Comparison of ENCODE assay signal across 13 cellular contexts in the genomic region with DNA sequence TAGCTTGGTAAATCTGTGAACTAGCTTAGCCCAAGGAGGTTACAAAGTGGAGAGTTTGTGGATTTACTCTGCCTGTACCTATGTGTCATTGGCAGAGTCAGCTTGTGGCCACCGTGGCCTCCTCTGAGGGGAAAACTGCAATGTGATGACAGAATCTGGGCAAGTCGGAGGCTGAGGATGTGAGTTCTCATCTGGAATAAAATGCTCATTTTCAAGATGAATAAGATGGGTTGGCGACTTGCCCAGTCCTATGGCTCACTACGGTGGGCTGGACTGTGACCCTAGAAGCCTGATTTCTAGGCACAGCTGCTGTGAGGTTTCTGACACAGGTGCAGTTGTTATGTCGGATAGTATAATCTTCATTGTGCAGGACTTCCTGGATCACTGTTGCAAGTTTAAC.
A peak's percentile ranks its signal among the peaks of the same experiment; 100 is the strongest.
DNase-seq lines count a peak whose midpoint lies in the region; ATAC-seq and TF ChIP-seq lines count a peak whose summit lies in the region.
"Had no signal": no experiment of that assay in that cellular context is flagged by ENCODE, and none has a peak within 500 bp of the region (broad histone marks: within the 10 kb centered on the region; RNA-seq: fewer than 3 reads in every experiment).

No MANE protein-coding gene starts in this region.

- H3K4me1 Mint-ChIP-seq in immature natural killer cell, result no peaks in the 10 kb centered on the region

- no peak for TF ChIP-seq CTCF in GM13977 (IDR thresholded peaks at IDR 0.05; ENCODE audit: extremely low read depth, insufficient read depth, missing control alignments)

- H3K36me3 Mint-ChIP-seq in immature natural killer cell, result no peaks in the 10 kb centered on the region

- in situ Hi-C loops in GM13977 (cut with MboI; ENCODE audit: low pct_unique_long_range_greater_than_20kb, low sequenced_read_pairs, unreplicated experiment), result no loop called here

- peak; percentile 76 for DNase-seq in activated CD4-positive, alpha-beta T cell treated with anti-CD3 and anti-CD28 coated beads for 48 hours
- DNase-seq in activated CD4-positive, alpha-beta T cell treated with anti-CD3 and anti-CD28 coated beads for 4 hours, result no peak
- peak; percentile 30 for DNase-seq in fibroblast of peridontal ligament (ENCODE audit: extremely low read depth)
- peak; percentile 32 to 50 for DNase-seq in stimulated activated CD8-positive, alpha-beta memory T cell treated with anti-CD3 and anti-CD28 coated beads, Interleukin-2, amount 100 ng/mL, for 48 hours (ENCODE audit: low read depth in 2 of 2)
- DNase-seq in NCI-H69 (lab: John Stamatoyannopoulos, UW), result no peak
- DNase-seq in immature natural killer cell, result no peak
- no peak for DNase-seq in GM13977 (ENCODE audit: low spot score)
- DNase-seq: ACHN, cerebellar nuclear complex, GDM1, NCI-H510A treated with DMSO at 0.1 percent for 48 hours had no signal

- ATAC-seq in SK-N-SH treated with all-trans-retinoic acid at 6 μM for 48 hours, result peak; percentile 26
- ATAC-seq: HCT116 had no signal

- H3K27ac Mint-ChIP-seq in immature natural killer cell, result no peak overlapping the region

- peaks cover 4 to 7% (median 7%) of the 10 kb centered on the region in 3 donors for H3K27me3 Mint-ChIP-seq in immature natural killer cell (ENCODE audit: low read depth in 3 of 3)

- no peak overlapping the region for H3K4me3 Mint-ChIP-seq in immature natural killer cell

- H3K9me3 Mint-ChIP-seq in immature natural killer cell, result peaks cover 0 to 3% (median 0%) of the 10 kb centered on the region in 6 donors

TF ChIP-seq in SK-N-SH treated with all-trans-retinoic acid at 6 μM for 48 hours, 23 proteins besides CTCF, POLR2A, EP300 and RAD21:
- TF ChIP-seq, protein P1, sequence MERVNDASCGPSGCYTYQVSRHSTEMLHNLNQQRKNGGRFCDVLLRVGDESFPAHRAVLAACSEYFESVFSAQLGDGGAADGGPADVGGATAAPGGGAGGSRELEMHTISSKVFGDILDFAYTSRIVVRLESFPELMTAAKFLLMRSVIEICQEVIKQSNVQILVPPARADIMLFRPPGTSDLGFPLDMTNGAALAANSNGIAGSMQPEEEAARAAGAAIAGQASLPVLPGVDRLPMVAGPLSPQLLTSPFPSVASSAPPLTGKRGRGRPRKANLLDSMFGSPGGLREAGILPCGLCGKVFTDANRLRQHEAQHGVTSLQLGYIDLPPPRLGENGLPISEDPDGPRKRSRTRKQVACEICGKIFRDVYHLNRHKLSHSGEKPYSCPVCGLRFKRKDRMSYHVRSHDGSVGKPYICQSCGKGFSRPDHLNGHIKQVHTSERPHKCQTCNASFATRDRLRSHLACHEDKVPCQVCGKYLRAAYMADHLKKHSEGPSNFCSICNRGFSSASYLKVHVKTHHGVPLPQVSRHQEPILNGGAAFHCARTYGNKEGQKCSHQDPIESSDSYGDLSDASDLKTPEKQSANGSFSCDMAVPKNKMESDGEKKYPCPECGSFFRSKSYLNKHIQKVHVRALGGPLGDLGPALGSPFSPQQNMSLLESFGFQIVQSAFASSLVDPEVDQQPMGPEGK (CRISPR knock-in tag; IDR thresholded peaks at IDR 0.05; ENCODE audit: borderline replicate concordance), result no peak
- no peak for TF ChIP-seq ZFP3 (CRISPR knock-in tag; IDR thresholded peaks at IDR 0.05)
- TF ChIP-seq ZNF70 (CRISPR knock-in tag; IDR thresholded peaks at IDR 0.05), result no peak
- no peak for TF ChIP-seq PPARA (CRISPR knock-in tag; IDR thresholded peaks at IDR 0.05; ENCODE audit: borderline replicate concordance)
- no peak for TF ChIP-seq ZC3H10 (CRISPR knock-in tag; IDR thresholded peaks at IDR 0.05)
- TF ChIP-seq ZNF8 (CRISPR knock-in tag; IDR thresholded peaks at IDR 0.05), result no peak
- TF ChIP-seq POU6F1 (CRISPR knock-in tag; IDR thresholded peaks at IDR 0.05; ENCODE audit: borderline replicate concordance, low read depth), result no peak
- no peak for TF ChIP-seq ARNTL (CRISPR knock-in tag; IDR thresholded peaks at IDR 0.05; ENCODE audit: borderline replicate concordance, low read depth)
- no peak for TF ChIP-seq ISL1 (CRISPR knock-in tag; IDR thresholded peaks at IDR 0.05)
- TF ChIP-seq ZFP30 (CRISPR knock-in tag; IDR thresholded peaks at IDR 0.05), result no peak
- TF ChIP-seq CSRNP3 (CRISPR knock-in tag; IDR thresholded peaks at IDR 0.05), result no peak
- TF ChIP-seq RARB (CRISPR knock-in tag; IDR thresholded peaks at IDR 0.05), result no peak
- TF ChIP-seq, protein P2, sequence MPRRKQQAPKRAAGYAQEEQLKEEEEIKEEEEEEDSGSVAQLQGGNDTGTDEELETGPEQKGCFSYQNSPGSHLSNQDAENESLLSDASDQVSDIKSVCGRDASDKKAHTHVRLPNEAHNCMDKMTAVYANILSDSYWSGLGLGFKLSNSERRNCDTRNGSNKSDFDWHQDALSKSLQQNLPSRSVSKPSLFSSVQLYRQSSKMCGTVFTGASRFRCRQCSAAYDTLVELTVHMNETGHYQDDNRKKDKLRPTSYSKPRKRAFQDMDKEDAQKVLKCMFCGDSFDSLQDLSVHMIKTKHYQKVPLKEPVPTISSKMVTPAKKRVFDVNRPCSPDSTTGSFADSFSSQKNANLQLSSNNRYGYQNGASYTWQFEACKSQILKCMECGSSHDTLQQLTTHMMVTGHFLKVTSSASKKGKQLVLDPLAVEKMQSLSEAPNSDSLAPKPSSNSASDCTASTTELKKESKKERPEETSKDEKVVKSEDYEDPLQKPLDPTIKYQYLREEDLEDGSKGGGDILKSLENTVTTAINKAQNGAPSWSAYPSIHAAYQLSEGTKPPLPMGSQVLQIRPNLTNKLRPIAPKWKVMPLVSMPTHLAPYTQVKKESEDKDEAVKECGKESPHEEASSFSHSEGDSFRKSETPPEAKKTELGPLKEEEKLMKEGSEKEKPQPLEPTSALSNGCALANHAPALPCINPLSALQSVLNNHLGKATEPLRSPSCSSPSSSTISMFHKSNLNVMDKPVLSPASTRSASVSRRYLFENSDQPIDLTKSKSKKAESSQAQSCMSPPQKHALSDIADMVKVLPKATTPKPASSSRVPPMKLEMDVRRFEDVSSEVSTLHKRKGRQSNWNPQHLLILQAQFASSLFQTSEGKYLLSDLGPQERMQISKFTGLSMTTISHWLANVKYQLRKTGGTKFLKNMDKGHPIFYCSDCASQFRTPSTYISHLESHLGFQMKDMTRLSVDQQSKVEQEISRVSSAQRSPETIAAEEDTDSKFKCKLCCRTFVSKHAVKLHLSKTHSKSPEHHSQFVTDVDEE (CRISPR knock-in tag; IDR thresholded peaks at IDR 0.05), result no peak
- TF ChIP-seq ZNF565 (CRISPR knock-in tag; conservative IDR thresholded peaks at IDR 0.05; ENCODE audit: low read depth), result no peak
TF ChIP-seq in SK-N-SH treated with all-trans-retinoic acid at 6 μM for 48 hours: peak in this region for 0.

Comparison
In these comparisons a context has a peak if more than half of its experiments do, and no peak if none do; other contexts are left out.
1. DNase-seq: peak in activated CD4-positive, alpha-beta T cell treated with anti-CD3 and anti-CD28 coated beads for 48 hours (single experiment), fibroblast of peridontal ligament (single experiment) and stimulated activated CD8-positive, alpha-beta memory T cell treated with anti-CD3 and anti-CD28 coated beads, Interleukin-2, amount 100 ng/mL, for 48 hours (2 of 2); none in activated CD4-positive, alpha-beta T cell treated with anti-CD3 and anti-CD28 coated beads for 4 hours (0 of 2), NCI-H69 (single experiment), immature natural killer cell (0 of 3) and GM13977 (single experiment).